ENCODE assay signal across 10 cellular contexts in genomic region chr4:145868637-145869409, GRCh38.
A peak's percentile ranks its signal among the peaks of the same experiment; 100 is the strongest.
DNase-seq lines count a peak whose midpoint lies in the region; ATAC-seq, FAIRE-seq and TF ChIP-seq lines count a peak whose summit lies in the region.
"Had no signal": no experiment of that assay in that cellular context is flagged by ENCODE, and none has a peak within 500 bp of the region (broad histone marks: within the 10 kb centered on the region; RNA-seq: fewer than 3 reads in every experiment).

No MANE protein-coding gene starts in this region.

- peak; percentile 82 for FAIRE-seq in GM19239 (lab: Jason Lieb, UNC)

- H3K36me3 Mint-ChIP-seq in activated T-helper 17 cell treated with anti-CD3 and anti-CD28 coated beads, Interleukin-2, amount 50 U/mL, for 72 hours (ENCODE audit: low read depth): peaks cover 47% of the 10 kb centered on the region

- no peak overlapping the region for H2BK12ac ChIP-seq in neuronal stem cell (ENCODE audit: low read length)

- H3K27ac Mint-ChIP-seq in activated T-helper 17 cell treated with anti-CD3 and anti-CD28 coated beads, Interleukin-2, amount 50 U/mL, for 72 hours: peak overlapping the region; percentile 54

- H2AK5ac ChIP-seq in neuronal stem cell (ENCODE audit: low read depth, low read length): no peak overlapping the region

- no peak overlapping the region for H3K18ac ChIP-seq in neuronal stem cell (ENCODE audit: low read length)

- intact Hi-C loops in left lung (cut with DNase I): no loop called here

- H3K27ac ChIP-seq in neuronal stem cell (replicated peaks; ENCODE audit: low read length): no peak overlapping the region
- H3K27ac ChIP-seq in left lung: no peak overlapping the region

- H3K4me3 ChIP-seq in AG09309 (ENCODE audit: control insufficient read depth, low read depth, low read length) (no peak overlapping the region), neuronal stem cell (ENCODE audit: low read length in 2 of 2) (no peak overlapping the region), left lung (no peak overlapping the region)

- no peak overlapping the region for H2BK15ac ChIP-seq in neuronal stem cell (ENCODE audit: low read length)

- no peak overlapping the region for H2AFZ ChIP-seq in neuronal stem cell (ENCODE audit: low read length)

- H3K9me3 ChIP-seq in neuronal stem cell (replicated peaks in 1 of 2; ENCODE audit: control insufficient read depth in 2 of 2, insufficient read depth in 1 of 2, low read depth in 1 of 2, low read length in 2 of 2): no peaks in the 10 kb centered on the region
- no peaks in the 10 kb centered on the region for H3K9me3 ChIP-seq in left lung

- H3K36me3 ChIP-seq in neuronal stem cell (replicated peaks in 1 of 2; ENCODE audit: control insufficient read depth in 2 of 2, insufficient read depth in 2 of 2, low read length in 2 of 2): peaks cover 1 to 70% of the 10 kb centered on the region in 2 donors
- no peaks in the 10 kb centered on the region for H3K36me3 ChIP-seq in left lung

- no peak for DNase-seq in AG09309 (ENCODE audit: low read depth)
- no peak for DNase-seq in GM19239 (ENCODE audit: insufficient read length, low spot score)
- no peak for DNase-seq in neuronal stem cell (ENCODE audit: low spot score)
- DNase-seq in mesenteric fat pad (ENCODE audit: low spot score): no peak
- no peak for DNase-seq in NCI-H2081 treated with DMSO at 0.1 percent for 48 hours (lab: John Stamatoyannopoulos, UW)
- DNase-seq in left lung: no peak
- DNase-seq: hippocampal formation, NCI-H146 had no signal

- no peak overlapping the region for H3K4me2 ChIP-seq in neuronal stem cell (ENCODE audit: insufficient read depth, low read length, poor library complexity, severe bottlenecking)

- TF ChIP-seq CTCF in AG09309 (IDR thresholded peaks at IDR 0.05; ENCODE audit: control insufficient read depth, insufficient read depth, low read depth, low read length, missing control alignments): peak; percentile 1
- no peak for TF ChIP-seq CTCF in left lung (IDR thresholded peaks at IDR 0.05)

- H3K23ac ChIP-seq in neuronal stem cell (ENCODE audit: low read depth, low read length, poor library complexity): no peak overlapping the region

- no peak overlapping the region for H2BK5ac ChIP-seq in neuronal stem cell (ENCODE audit: low read length)

- H2BK120ac ChIP-seq in neuronal stem cell (ENCODE audit: low read depth, low read length): no peak overlapping the region

- no peak overlapping the region for H3K14ac ChIP-seq in neuronal stem cell (ENCODE audit: low read length)

- no peak overlapping the region for H3K4me3 Mint-ChIP-seq in activated T-helper 17 cell treated with anti-CD3 and anti-CD28 coated beads, Interleukin-2, amount 50 U/mL, for 72 hours

- peaks cover 11% of the 10 kb centered on the region for H3K4me1 Mint-ChIP-seq in activated T-helper 17 cell treated with anti-CD3 and anti-CD28 coated beads, Interleukin-2, amount 50 U/mL, for 72 hours

- H3K4ac ChIP-seq in neuronal stem cell (ENCODE audit: low read length): no peak overlapping the region

- no CpG with 5 or more reads among the region's 1 CpG for WGBS in neuronal stem cell (ENCODE audit: extremely low coverage in 2 of 2, insufficient read length in 2 of 2, insufficient replicate concordance in 1 of 2), 2 donors

- H3K79me1 ChIP-seq in neuronal stem cell (ENCODE audit: low read depth, low read length): no peaks in the 10 kb centered on the region

- H3K9ac ChIP-seq in neuronal stem cell (ENCODE audit: low read depth, low read length, poor library complexity): no peak overlapping the region

- H3K9me3 Mint-ChIP-seq in activated T-helper 17 cell treated with anti-CD3 and anti-CD28 coated beads, Interleukin-2, amount 50 U/mL, for 72 hours: no peaks in the 10 kb centered on the region

- no peak overlapping the region for H4K91ac ChIP-seq in neuronal stem cell (ENCODE audit: low read depth, low read length, poor library complexity)

- H3K27me3 Mint-ChIP-seq in activated T-helper 17 cell treated with anti-CD3 and anti-CD28 coated beads, Interleukin-2, amount 50 U/mL, for 72 hours: no peaks in the 10 kb centered on the region

- H3K27me3 ChIP-seq in neuronal stem cell (ENCODE audit: control insufficient read depth in 3 of 3, insufficient read depth in 3 of 3, low read depth in 1 of 3, low read length in 3 of 3) (no peaks in the 10 kb centered on the region), left lung (no peaks in the 10 kb centered on the region)

- no peak overlapping the region for H4K8ac ChIP-seq in neuronal stem cell (ENCODE audit: low read depth, low read length)

- peaks cover 0 to 2% of the 10 kb centered on the region in 2 donors for H3K4me1 ChIP-seq in neuronal stem cell (ENCODE audit: control insufficient read depth in 2 of 2, insufficient read depth in 1 of 2, low read depth in 1 of 2, low read length in 2 of 2)
- H3K4me1 ChIP-seq in left lung: no peaks in the 10 kb centered on the region

- ATAC-seq in HG02981 (IDR thresholded peaks at IDR 0.05; ENCODE audit: unreplicated experiment): peak; percentile 72
- peak; percentile 65 for ATAC-seq in activated T-helper 17 cell treated with anti-CD3 and anti-CD28 coated beads, Interleukin-2, amount 50 U/mL, for 72 hours (replicated peaks)
- ATAC-seq in left lung: no peak
